1 cellular context compared by ENCODE assay signal in the genomic region with DNA sequence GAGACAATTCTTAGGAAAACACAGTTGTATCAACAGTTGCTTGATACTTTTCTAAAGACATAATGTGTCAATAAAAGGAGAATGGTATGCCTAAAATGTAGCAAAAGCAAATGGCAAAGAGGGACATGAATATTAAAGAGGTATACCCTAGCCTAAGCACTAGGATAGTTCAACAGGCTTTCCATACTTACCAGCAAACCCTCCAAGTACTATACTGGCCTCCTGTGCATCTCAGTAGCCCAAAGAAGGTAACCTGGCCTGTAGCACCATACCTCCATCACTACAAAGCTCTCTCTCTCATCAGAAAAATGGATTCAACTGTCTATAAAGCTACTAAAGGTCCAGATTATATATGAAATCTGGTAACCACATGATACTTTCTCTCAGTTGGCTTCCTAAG.
TF ChIP-seq lines count a peak whose summit lies in the region.

No MANE protein-coding gene starts in this region.

TF ChIP-seq in GM12878, 131 proteins besides CTCF, POLR2A, EP300 and RAD21 (continued from another document):
- TF ChIP-seq, protein P1, sequence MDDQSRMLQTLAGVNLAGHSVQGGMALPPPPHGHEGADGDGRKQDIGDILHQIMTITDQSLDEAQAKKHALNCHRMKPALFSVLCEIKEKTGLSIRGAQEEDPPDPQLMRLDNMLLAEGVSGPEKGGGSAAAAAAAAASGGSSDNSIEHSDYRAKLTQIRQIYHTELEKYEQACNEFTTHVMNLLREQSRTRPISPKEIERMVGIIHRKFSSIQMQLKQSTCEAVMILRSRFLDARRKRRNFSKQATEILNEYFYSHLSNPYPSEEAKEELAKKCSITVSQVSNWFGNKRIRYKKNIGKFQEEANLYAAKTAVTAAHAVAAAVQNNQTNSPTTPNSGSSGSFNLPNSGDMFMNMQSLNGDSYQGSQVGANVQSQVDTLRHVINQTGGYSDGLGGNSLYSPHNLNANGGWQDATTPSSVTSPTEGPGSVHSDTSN (IDR thresholded peaks at IDR 0.05; ENCODE audit: insufficient replicate concordance, low read depth, low read length) = no peak
- TF ChIP-seq POU2F2 (IDR thresholded peaks at IDR 0.05; ENCODE audit: borderline replicate concordance, low read depth, low read length) (no peak), SIN3A (IDR thresholded peaks at IDR 0.05; ENCODE audit: low read depth, low read length) (no peak), SREBF1 (IDR thresholded peaks at IDR 0.05; ENCODE audit: low read length) (no peak), EZH2 (IDR thresholded peaks at IDR 0.05; ENCODE audit: borderline replicate concordance, control insufficient read depth, low read depth, low read length) (no peak)
- TF ChIP-seq, protein P2, sequence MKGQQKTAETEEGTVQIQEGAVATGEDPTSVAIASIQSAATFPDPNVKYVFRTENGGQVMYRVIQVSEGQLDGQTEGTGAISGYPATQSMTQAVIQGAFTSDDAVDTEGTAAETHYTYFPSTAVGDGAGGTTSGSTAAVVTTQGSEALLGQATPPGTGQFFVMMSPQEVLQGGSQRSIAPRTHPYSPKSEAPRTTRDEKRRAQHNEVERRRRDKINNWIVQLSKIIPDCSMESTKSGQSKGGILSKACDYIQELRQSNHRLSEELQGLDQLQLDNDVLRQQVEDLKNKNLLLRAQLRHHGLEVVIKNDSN (IDR thresholded peaks at IDR 0.05; ENCODE audit: borderline replicate concordance, extremely low read length, insufficient read depth, low read depth, low read length) = no peak
- TF ChIP-seq, protein P3, sequence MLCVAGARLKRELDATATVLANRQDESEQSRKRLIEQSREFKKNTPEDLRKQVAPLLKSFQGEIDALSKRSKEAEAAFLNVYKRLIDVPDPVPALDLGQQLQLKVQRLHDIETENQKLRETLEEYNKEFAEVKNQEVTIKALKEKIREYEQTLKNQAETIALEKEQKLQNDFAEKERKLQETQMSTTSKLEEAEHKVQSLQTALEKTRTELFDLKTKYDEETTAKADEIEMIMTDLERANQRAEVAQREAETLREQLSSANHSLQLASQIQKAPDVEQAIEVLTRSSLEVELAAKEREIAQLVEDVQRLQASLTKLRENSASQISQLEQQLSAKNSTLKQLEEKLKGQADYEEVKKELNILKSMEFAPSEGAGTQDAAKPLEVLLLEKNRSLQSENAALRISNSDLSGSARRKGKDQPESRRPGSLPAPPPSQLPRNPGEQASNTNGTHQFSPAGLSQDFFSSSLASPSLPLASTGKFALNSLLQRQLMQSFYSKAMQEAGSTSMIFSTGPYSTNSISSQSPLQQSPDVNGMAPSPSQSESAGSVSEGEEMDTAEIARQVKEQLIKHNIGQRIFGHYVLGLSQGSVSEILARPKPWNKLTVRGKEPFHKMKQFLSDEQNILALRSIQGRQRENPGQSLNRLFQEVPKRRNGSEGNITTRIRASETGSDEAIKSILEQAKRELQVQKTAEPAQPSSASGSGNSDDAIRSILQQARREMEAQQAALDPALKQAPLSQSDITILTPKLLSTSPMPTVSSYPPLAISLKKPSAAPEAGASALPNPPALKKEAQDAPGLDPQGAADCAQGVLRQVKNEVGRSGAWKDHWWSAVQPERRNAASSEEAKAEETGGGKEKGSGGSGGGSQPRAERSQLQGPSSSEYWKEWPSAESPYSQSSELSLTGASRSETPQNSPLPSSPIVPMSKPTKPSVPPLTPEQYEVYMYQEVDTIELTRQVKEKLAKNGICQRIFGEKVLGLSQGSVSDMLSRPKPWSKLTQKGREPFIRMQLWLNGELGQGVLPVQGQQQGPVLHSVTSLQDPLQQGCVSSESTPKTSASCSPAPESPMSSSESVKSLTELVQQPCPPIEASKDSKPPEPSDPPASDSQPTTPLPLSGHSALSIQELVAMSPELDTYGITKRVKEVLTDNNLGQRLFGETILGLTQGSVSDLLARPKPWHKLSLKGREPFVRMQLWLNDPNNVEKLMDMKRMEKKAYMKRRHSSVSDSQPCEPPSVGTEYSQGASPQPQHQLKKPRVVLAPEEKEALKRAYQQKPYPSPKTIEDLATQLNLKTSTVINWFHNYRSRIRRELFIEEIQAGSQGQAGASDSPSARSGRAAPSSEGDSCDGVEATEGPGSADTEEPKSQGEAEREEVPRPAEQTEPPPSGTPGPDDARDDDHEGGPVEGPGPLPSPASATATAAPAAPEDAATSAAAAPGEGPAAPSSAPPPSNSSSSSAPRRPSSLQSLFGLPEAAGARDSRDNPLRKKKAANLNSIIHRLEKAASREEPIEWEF (IDR thresholded peaks at IDR 0.05; ENCODE audit: insufficient replicate concordance, low read depth, low read length) = no peak
